Comparison of ENCODE assay signal across 9 cellular contexts in the genomic region with DNA sequence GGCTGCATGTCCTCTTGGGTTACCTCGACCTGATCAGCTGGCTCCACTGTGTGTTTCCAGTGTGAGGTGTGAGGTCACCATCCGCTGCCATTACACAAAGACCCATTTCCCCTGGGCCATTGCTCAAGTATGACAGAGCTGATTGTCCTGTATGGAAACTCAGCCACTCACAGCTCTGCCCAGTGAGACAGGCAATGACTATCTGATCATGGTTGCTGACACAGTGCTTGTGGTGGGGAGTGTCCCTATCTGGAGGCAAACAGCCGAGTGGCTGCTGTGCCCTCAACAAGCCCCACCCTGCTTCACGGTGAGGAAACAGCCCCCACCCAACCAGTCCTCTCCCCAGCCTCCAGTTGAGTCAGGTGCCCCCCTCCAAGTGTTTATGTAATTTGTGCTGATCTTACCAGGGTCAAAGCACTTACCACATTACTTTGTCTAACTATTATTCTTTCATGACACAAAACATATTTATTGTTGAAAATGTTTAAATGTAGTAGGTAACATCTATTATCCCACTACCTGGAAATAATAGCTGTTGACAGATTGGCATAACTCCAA. TPM values are rescaled to one million over a fixed set of nuclear protein-coding genes. Genes with fewer than 3 reads are reported as not detected.
A peak's percentile ranks its signal among the peaks of the same experiment; 100 is the strongest.
DNase-seq lines count a peak whose midpoint lies in the region; ATAC-seq and TF ChIP-seq lines count a peak whose summit lies in the region.
"Had no signal": no experiment of that assay in that cellular context is flagged by ENCODE, and none has a peak within 500 bp of the region (broad histone marks: within the 10 kb centered on the region; RNA-seq: fewer than 3 reads in every experiment).

No MANE protein-coding gene starts in this region.

- peaks cover 38% of the 10 kb centered on the region for H3K4me1 Mint-ChIP-seq in type B pancreatic cell (ENCODE audit: unreplicated experiment)

- no peak for ATAC-seq in HG03520 (IDR thresholded peaks at IDR 0.05; ENCODE audit: unreplicated experiment)

- TF ChIP-seq CTCF in type B pancreatic cell (conservative IDR thresholded peaks at IDR 0.05) = no peak

- peak overlapping the region; percentile 89 for H3K27ac Mint-ChIP-seq in type B pancreatic cell

- H3K27me3 Mint-ChIP-seq in type B pancreatic cell = no peaks in the 10 kb centered on the region

- H3K4me3 Mint-ChIP-seq in type B pancreatic cell = peak overlapping the region; percentile 37

- peak; percentile 56 for DNase-seq in activated CD8-positive, alpha-beta memory T cell treated with anti-CD3 and anti-CD28 coated beads for 1 hour (ENCODE audit: extremely low read depth in 1 of 2, low read depth in 1 of 2)
- DNase-seq in activated CD8-positive, alpha-beta memory T cell treated with anti-CD3 and anti-CD28 coated beads, Interleukin-2, amount 50 U/mL, for 48 hours = no peak
- peak; percentile 47 for DNase-seq in activated T-helper 9 cell treated with anti-CD3 and anti-CD28 coated beads, Interleukin-2, amount 50 U/mL, for 16 hours (ENCODE audit: low read depth)
- DNase-seq in lung microvascular endothelial cell (ENCODE audit: low read depth in 2 of 2) (peak; percentile 51 to 92), type B pancreatic cell (ENCODE audit: extremely low spot score, unreplicated experiment) (no peak), superior temporal gyrus (ENCODE audit: extremely low spot score) (no peak), D341Med (ENCODE audit: low spot score) (no peak)
- DNase-seq: DND-41 had no signal

- no peaks in the 10 kb centered on the region for H3K9me3 Mint-ChIP-seq in type B pancreatic cell

- H3K36me3 Mint-ChIP-seq in type B pancreatic cell = peaks cover 5% of the 10 kb centered on the region

RNA-seq across cellular contexts. Expression of gene MAPK13, which starts 11.7 kb away (rescaled TPM):
- 3.2 and 4.1 TPM in 2 replicates for total RNA-seq in lung microvascular endothelial cell
- total RNA-seq in type B pancreatic cell (ENCODE audit: low replicate concordance) = 29.4 and 67.6 TPM in 2 replicates

Comparison
In these comparisons a context has a peak if more than half of its experiments do, and no peak if none do; other contexts are left out.
1. DNase-seq: peak in activated CD8-positive, alpha-beta memory T cell treated with anti-CD3 and anti-CD28 coated beads for 1 hour (2 of 2), activated T-helper 9 cell treated with anti-CD3 and anti-CD28 coated beads, Interleukin-2, amount 50 U/mL, for 16 hours (single experiment) and lung microvascular endothelial cell (2 of 2); none in activated CD8-positive, alpha-beta memory T cell treated with anti-CD3 and anti-CD28 coated beads, Interleukin-2, amount 50 U/mL, for 48 hours (single experiment), type B pancreatic cell (single experiment), superior temporal gyrus (single experiment) and D341Med (single experiment).